Comparison of ENCODE assay signal across 29 cellular contexts in genomic region chr9:93686127-93686879, GRCh38.
DNase-seq lines count a peak whose midpoint lies in the region; ATAC-seq and TF ChIP-seq lines count a peak whose summit lies in the region.
"Had no signal": no experiment of that assay in that cellular context is flagged by ENCODE, and none has a peak within 500 bp of the region (broad histone marks: within the 10 kb centered on the region; RNA-seq: fewer than 3 reads in every experiment).

No MANE protein-coding gene starts in this region.

- no peak for ATAC-seq in heart left ventricle
- ATAC-seq in left cardiac atrium, result no peak
- ATAC-seq: left lung; naive thymus-derived CD4-positive, alpha-beta T cell; pancreas; SK-N-SH treated with all-trans-retinoic acid at 6 μM for 48 hours; T-helper 17 cell had no signal

- peaks cover 6% of the 10 kb centered on the region for H3K27me3 Mint-ChIP-seq in chondrocyte (ENCODE audit: low read depth)
- peaks cover 19% of the 10 kb centered on the region for H3K27me3 Mint-ChIP-seq in activated naive CD4-positive, alpha-beta T cell treated with anti-CD3 and anti-CD28 coated beads, Interleukin-2, amount 10 ng/mL, durations not matched to agents 7 days and 5 days

- 90 to 97% (median 92%) methylated on average over 9 of the region's 9 CpGs for WGBS in heart left ventricle, 4 donors

- TF ChIP-seq CTCF in heart left ventricle (IDR thresholded peaks at IDR 0.05) (no peak), chondrocyte (IDR thresholded peaks at IDR 0.05) (no peak)

- CTCF ChIA-PET in activated naive CD4-positive, alpha-beta T cell treated with anti-CD3 and anti-CD28 coated beads, Interleukin-2, amount 10 ng/mL, durations not matched to agents 7 days and 5 days (lab: Charles Lee), result no interaction called here

- no peak overlapping the region for H3K4me3 Mint-ChIP-seq in chondrocyte (ENCODE audit: unreplicated experiment)
- no peak overlapping the region for H3K4me3 Mint-ChIP-seq in activated naive CD4-positive, alpha-beta T cell treated with anti-CD3 and anti-CD28 coated beads, Interleukin-2, amount 10 ng/mL, durations not matched to agents 7 days and 5 days
- H3K4me3 Mint-ChIP-seq: activated naive CD8-positive, alpha-beta T cell; activated T-helper 1 cell treated with anti-CD3 and anti-CD28 coated beads, Interleukin-12 subunit alpha, Interleukin-12 subunit beta, Interleukin-2, Interleukin-4 antibody, amounts not matched to agents 30 ng/mL and 10 ng/mL and 1 ng/mL, durations not matched to agents 14 hours and 24 hours and 36 hours; dendritic cell treated with granulocyte-macrophage colony-stimulating factor and Interleukin-4, amounts not matched to agents 40 ng/mL and 50 ng/mL, for 4 days; immature natural killer cell; mesothelial cell of epicardium; naive thymus-derived CD4-positive, alpha-beta T cell; T-helper 17 cell had no signal

- no peak overlapping the region for H3K4me3 ChIP-seq in heart left ventricle
- H3K4me3 ChIP-seq: esophagus squamous epithelium, hepatocyte, left lung, pancreas, smooth muscle cell had no signal

- H3K27ac ChIP-seq in heart left ventricle, result no peak overlapping the region
- H3K27ac ChIP-seq: esophagus squamous epithelium, hepatocyte, left lung, pancreas had no signal

- H3K27me3 ChIP-seq in heart left ventricle, result no peaks in the 10 kb centered on the region
- H3K27me3 ChIP-seq: hepatocyte, left lung, pancreas had no signal

- peaks cover 10% of the 10 kb centered on the region for H3K36me3 Mint-ChIP-seq in chondrocyte (ENCODE audit: low read depth)
- no peaks in the 10 kb centered on the region for H3K36me3 Mint-ChIP-seq in activated naive CD4-positive, alpha-beta T cell treated with anti-CD3 and anti-CD28 coated beads, Interleukin-2, amount 10 ng/mL, durations not matched to agents 7 days and 5 days

- TF ChIP-seq POLR2A in heart left ventricle (IDR thresholded peaks at IDR 0.05), result no peak

- peaks cover 0 to 5% (median 0%) of the 10 kb centered on the region in 12 donors for H3K4me1 ChIP-seq in heart left ventricle
- H3K4me1 ChIP-seq: Caco-2, esophagus squamous epithelium, left lung, pancreas had no signal

- intact Hi-C loops in heart left ventricle (cut with DNase I) (loop anchor here in 5 of 10 donors (10.0 kb wide), 1 partner anchor 528 kb away; no protein-coding TSS in a partner anchor), left cardiac atrium (cut with DNase I) (no loop called here)

- no peaks in the 10 kb centered on the region for H3K4me1 Mint-ChIP-seq in chondrocyte (ENCODE audit: low read depth)
- no peaks in the 10 kb centered on the region for H3K4me1 Mint-ChIP-seq in activated naive CD4-positive, alpha-beta T cell treated with anti-CD3 and anti-CD28 coated beads, Interleukin-2, amount 10 ng/mL, durations not matched to agents 7 days and 5 days
- H3K4me1 Mint-ChIP-seq: mesothelial cell of epicardium had no signal

- DNase-seq in heart left ventricle, result peak in 3 of 5 donors; percentile 3 to 20 (median 11)
- no peak for DNase-seq in left cardiac atrium
- peak; percentile 72 for DNase-seq in chondrocyte (ENCODE audit: low spot score)
- peak; percentile 67 for DNase-seq in mesenteric fat pad (ENCODE audit: low spot score)
- peak; percentile 26 for DNase-seq in ureter (ENCODE audit: low spot score)
- no peak for DNase-seq in activated naive CD4-positive, alpha-beta T cell treated with anti-CD3 and anti-CD28 coated beads, Interleukin-2, amount 10 ng/mL, durations not matched to agents 7 days and 5 days
- no peak for DNase-seq in stimulated activated CD4-positive, alpha-beta T cell treated with anti-CD3 and anti-CD28 coated beads, Interleukin-12 subunit alpha, Interleukin-12 subunit beta, amount 100 ng/mL, for 4 hours
- DNase-seq: activated CD4-positive, alpha-beta T cell treated with anti-CD3 and anti-CD28 coated beads for 48 hours; anterior cingulate cortex; C1 segment of cervical spinal cord; DMS79; esophagus squamous epithelium; immature natural killer cell; left lung; naive thymus-derived CD4-positive, alpha-beta T cell; NCI-H1417; NCI-H2081; NCI-H226; NCI-H69; T-helper 17 cell had no signal

- H3K36me3 ChIP-seq in heart left ventricle, result no peaks in the 10 kb centered on the region
- H3K36me3 ChIP-seq: esophagus squamous epithelium, left lung, pancreas had no signal

- peaks cover 0 to 39% (median 22%) of the 10 kb centered on the region in 12 donors for H3K9me3 ChIP-seq in heart left ventricle
- H3K9me3 ChIP-seq: pancreas had no signal

- H3K9me3 Mint-ChIP-seq in chondrocyte (ENCODE audit: low read depth), result peaks cover 28% of the 10 kb centered on the region
- H3K9me3 Mint-ChIP-seq in activated naive CD4-positive, alpha-beta T cell treated with anti-CD3 and anti-CD28 coated beads, Interleukin-2, amount 10 ng/mL, durations not matched to agents 7 days and 5 days, result peaks cover 11% of the 10 kb centered on the region

- H3K27ac Mint-ChIP-seq in chondrocyte (ENCODE audit: unreplicated experiment), result no peak overlapping the region
- no peak overlapping the region for H3K27ac Mint-ChIP-seq in activated naive CD4-positive, alpha-beta T cell treated with anti-CD3 and anti-CD28 coated beads, Interleukin-2, amount 10 ng/mL, durations not matched to agents 7 days and 5 days
- H3K27ac Mint-ChIP-seq: activated naive CD8-positive, alpha-beta T cell; activated T-helper 1 cell treated with anti-CD3 and anti-CD28 coated beads, Interleukin-12 subunit alpha, Interleukin-12 subunit beta, Interleukin-2, Interleukin-4 antibody, amounts not matched to agents 30 ng/mL and 10 ng/mL and 1 ng/mL, durations not matched to agents 14 hours and 24 hours and 36 hours; dendritic cell treated with granulocyte-macrophage colony-stimulating factor and Interleukin-4, amounts not matched to agents 40 ng/mL and 50 ng/mL, for 4 days; immature natural killer cell; mesothelial cell of epicardium; naive thymus-derived CD4-positive, alpha-beta T cell; T-helper 17 cell had no signal

Comparison
In these comparisons a context has a peak if more than half of its experiments do, and no peak if none do; other contexts are left out.
1. DNase-seq: peak in heart left ventricle (3 of 5), chondrocyte (single experiment), mesenteric fat pad (single experiment) and ureter (single experiment); none in left cardiac atrium (single experiment), activated naive CD4-positive, alpha-beta T cell treated with anti-CD3 and anti-CD28 coated beads, Interleukin-2, amount 10 ng/mL, durations not matched to agents 7 days and 5 days (single experiment) and stimulated activated CD4-positive, alpha-beta T cell treated with anti-CD3 and anti-CD28 coated beads, Interleukin-12 subunit alpha, Interleukin-12 subunit beta, amount 100 ng/mL, for 4 hours (single experiment).